Comparison of ENCODE assay signal across 15 cellular contexts in genomic region chr1:245255783-245256182, GRCh38.
"Had no signal": no experiment of that assay in that cellular context is flagged by ENCODE, and none has a peak within 500 bp of the region (broad histone marks: within the 10 kb centered on the region; RNA-seq: fewer than 3 reads in every experiment).

No MANE protein-coding gene starts in this region.

- DNase-seq: activated CD4-positive, alpha-beta T cell treated with anti-CD3 and anti-CD28 coated beads, Interleukin-2, amount 50 U/mL, for 4 hours; activated gamma-delta T cell treated with Interleukin-2 at 50 U/mL for 16 hours; activated naive CD8-positive, alpha-beta T cell treated with anti-CD3 and anti-CD28 coated beads, Interleukin-2, amount 10 ng/mL, durations not matched to agents 7 days and 5 days; activated T-cell treated with anti-CD3 and anti-CD28 coated beads, Interleukin-2, amount 50 U/mL, for 72 hours; esophagus squamous epithelium; foreskin fibroblast; heart left ventricle; left ventricle myocardium superior; ovary; stimulated activated CD4-positive, alpha-beta T cell treated with anti-CD3 and anti-CD28 coated beads, Interleukin-2, amount 100 ng/mL, for 48 hours; stimulated activated naive CD8-positive, alpha-beta T cell treated with anti-CD3 and anti-CD28 coated beads, Interleukin-15, amount 100 ng/mL, for 72 hours; T-helper 2 cell; testis had no signal

- ATAC-seq: activated CD4-positive, CD25-positive, alpha-beta regulatory T cell treated with anti-CD3 and anti-CD28 coated beads, Interleukin-2, amount 50 U/mL, for 24 hours; activated T-cell treated with anti-CD3 and anti-CD28 coated beads, Interleukin-2, amount 50 U/mL, for 72 hours; heart left ventricle; left ventricle myocardium superior; stimulated activated naive CD8-positive, alpha-beta T cell treated with anti-CD3 and anti-CD28 coated beads, Interleukin-15, amount 100 ng/mL, for 72 hours had no signal

- H3K27ac Mint-ChIP-seq: activated naive CD8-positive, alpha-beta T cell treated with anti-CD3 and anti-CD28 coated beads, Interleukin-2, amount 10 ng/mL, durations not matched to agents 7 days and 5 days; activated T-cell treated with anti-CD3 and anti-CD28 coated beads, Interleukin-2, amount 50 U/mL, for 72 hours; stimulated activated naive CD8-positive, alpha-beta T cell treated with anti-CD3 and anti-CD28 coated beads, Interleukin-15, amount 100 ng/mL, for 72 hours had no signal

- H3K4me3 Mint-ChIP-seq: activated naive CD8-positive, alpha-beta T cell treated with anti-CD3 and anti-CD28 coated beads, Interleukin-2, amount 10 ng/mL, durations not matched to agents 7 days and 5 days; activated T-cell treated with anti-CD3 and anti-CD28 coated beads, Interleukin-2, amount 50 U/mL, for 72 hours; neural crest cell; stimulated activated naive CD8-positive, alpha-beta T cell treated with anti-CD3 and anti-CD28 coated beads, Interleukin-15, amount 100 ng/mL, for 72 hours had no signal

- H3K4me1 Mint-ChIP-seq: activated naive CD8-positive, alpha-beta T cell treated with anti-CD3 and anti-CD28 coated beads, Interleukin-2, amount 10 ng/mL, durations not matched to agents 7 days and 5 days; stimulated activated naive CD8-positive, alpha-beta T cell treated with anti-CD3 and anti-CD28 coated beads, Interleukin-15, amount 100 ng/mL, for 72 hours had no signal

- H3K9me3 Mint-ChIP-seq: stimulated activated naive CD8-positive, alpha-beta T cell treated with anti-CD3 and anti-CD28 coated beads, Interleukin-15, amount 100 ng/mL, for 72 hours had no signal

- H3K27ac ChIP-seq: esophagus squamous epithelium, heart left ventricle, ovary, testis had no signal

- H3K36me3 ChIP-seq: esophagus squamous epithelium, heart left ventricle, ovary had no signal

- H3K4me1 ChIP-seq: testis had no signal

- H3K4me3 ChIP-seq: esophagus squamous epithelium, heart left ventricle, ovary, testis had no signal

- H3K27me3 ChIP-seq: ovary, testis had no signal

- H3K9me3 ChIP-seq: ovary, testis had no signal

- H3K36me3 Mint-ChIP-seq: activated naive CD8-positive, alpha-beta T cell treated with anti-CD3 and anti-CD28 coated beads, Interleukin-2, amount 10 ng/mL, durations not matched to agents 7 days and 5 days had no signal

- H3K27me3 Mint-ChIP-seq: stimulated activated naive CD8-positive, alpha-beta T cell treated with anti-CD3 and anti-CD28 coated beads, Interleukin-15, amount 100 ng/mL, for 72 hours had no signal
